8 cellular contexts compared by ENCODE assay signal in the genomic region with DNA sequence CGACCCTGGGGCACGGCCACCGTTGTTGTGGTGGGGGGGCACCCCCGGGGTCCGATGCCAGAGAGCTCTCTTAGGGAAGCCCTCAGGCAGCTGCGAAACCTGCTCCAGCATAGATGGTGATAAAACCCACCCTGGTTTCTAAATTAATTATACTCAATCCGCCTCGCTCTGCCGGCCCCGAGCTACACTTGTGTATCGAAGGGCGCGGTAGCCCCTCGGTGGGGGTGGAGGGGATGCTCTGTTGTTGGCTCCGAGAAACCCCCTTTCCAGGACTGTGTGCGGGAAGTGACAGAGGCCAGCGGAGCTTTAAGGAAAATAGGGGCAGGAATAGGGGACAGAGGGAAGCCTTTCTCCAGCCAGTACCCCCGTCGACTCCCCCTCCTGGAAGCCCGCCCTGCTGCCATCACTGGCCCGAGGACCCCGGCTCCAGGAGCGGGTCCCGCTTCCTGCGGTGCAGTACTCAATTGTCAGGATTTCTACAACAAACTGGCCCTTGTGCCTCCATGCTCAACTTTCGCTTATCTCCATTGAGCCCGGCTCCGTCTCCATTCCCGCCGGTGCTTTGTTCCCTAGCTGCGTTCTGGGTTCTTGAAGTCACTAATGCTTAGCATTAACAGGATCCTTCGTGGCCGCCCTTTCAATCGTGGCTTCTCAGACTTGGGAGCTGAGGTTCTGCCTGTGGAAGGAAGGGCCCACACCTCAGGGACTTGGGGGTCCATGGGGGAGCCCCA.
DNase-seq lines count a peak whose midpoint lies in the region; ATAC-seq and TF ChIP-seq lines count a peak whose summit lies in the region.

No MANE protein-coding gene starts in this region.

- in situ Hi-C loops in transverse colon (cut with MboI; ENCODE audit: low pct_ligation_motif_present in 1 of 4, low pct_unique_long_range_greater_than_20kb in 1 of 4, low sequenced_read_pairs in 3 of 4): no loop called here

- H3K4me3 ChIP-seq in left lung: peak overlapping the region; percentile 17 to 31
- peak overlapping the region; percentile 14 to 49 (median 33) for H3K4me3 ChIP-seq in transverse colon

- no peak for TF ChIP-seq EP300 in transverse colon (IDR thresholded peaks at IDR 0.05; ENCODE audit: low read depth)

- H3K4me3 Mint-ChIP-seq in activated CD8-positive, alpha-beta T cell treated with anti-CD3 and anti-CD28 coated beads for 36 hours: peak overlapping the region; percentile 21
- H3K4me3 Mint-ChIP-seq in activated CD8-positive, alpha-beta T cell treated with anti-CD3 and anti-CD28 coated beads, Interleukin-2, amount 10 ng/mL, durations not matched to agents 7 days and 5 days: no peak overlapping the region
- peak overlapping the region; percentile 43 to 81 (median 78) for H3K4me3 Mint-ChIP-seq in brain
- H3K4me3 Mint-ChIP-seq in natural killer cell treated with Interleukin-12 subunit alpha and Interleukin-12 subunit beta and Interleukin-15 and Interleukin-18, amount 100 ng/mL, for 72 hours: no peak overlapping the region
- no peak overlapping the region for H3K4me3 Mint-ChIP-seq in CD4-positive, alpha-beta T cell

- ATAC-seq in activated CD8-positive, alpha-beta T cell treated with anti-CD3 and anti-CD28 coated beads for 36 hours: no peak
- no peak for ATAC-seq in activated CD8-positive, alpha-beta T cell treated with anti-CD3 and anti-CD28 coated beads, Interleukin-2, amount 10 ng/mL, durations not matched to agents 7 days and 5 days
- ATAC-seq in left lung: peak; percentile 16
- ATAC-seq in natural killer cell treated with Interleukin-12 subunit alpha and Interleukin-12 subunit beta and Interleukin-15 and Interleukin-18, amount 100 ng/mL, for 72 hours: no peak
- ATAC-seq in CD4-positive, alpha-beta T cell (ENCODE audit: poor library complexity): no peak

- H3K36me3 ChIP-seq in left lung (no peaks in the 10 kb centered on the region), transverse colon (no peaks in the 10 kb centered on the region)

- peaks cover 13 to 22% of the 10 kb centered on the region in 2 donors for H3K27me3 ChIP-seq in left lung
- H3K27me3 ChIP-seq in transverse colon: no peaks in the 10 kb centered on the region
- peaks cover 12% of the 10 kb centered on the region for H3K27me3 ChIP-seq in CD4-positive, alpha-beta T cell (ENCODE audit: control insufficient read depth, insufficient read depth, low read length)

- H3K36me3 Mint-ChIP-seq in activated CD8-positive, alpha-beta T cell treated with anti-CD3 and anti-CD28 coated beads for 36 hours (ENCODE audit: low read depth): no peaks in the 10 kb centered on the region
- H3K36me3 Mint-ChIP-seq in activated CD8-positive, alpha-beta T cell treated with anti-CD3 and anti-CD28 coated beads, Interleukin-2, amount 10 ng/mL, durations not matched to agents 7 days and 5 days (ENCODE audit: low read depth): no peaks in the 10 kb centered on the region
- H3K36me3 Mint-ChIP-seq in brain: no peaks in the 10 kb centered on the region
- no peaks in the 10 kb centered on the region for H3K36me3 Mint-ChIP-seq in natural killer cell treated with Interleukin-12 subunit alpha and Interleukin-12 subunit beta and Interleukin-15 and Interleukin-18, amount 100 ng/mL, for 72 hours
- H3K36me3 Mint-ChIP-seq in CD4-positive, alpha-beta T cell (ENCODE audit: low read depth): no peaks in the 10 kb centered on the region

- POLR2A ChIA-PET in activated CD8-positive, alpha-beta T cell treated with anti-CD3 and anti-CD28 coated beads for 36 hours (lab: Charles Lee): no interaction called here
- POLR2A ChIA-PET in activated CD8-positive, alpha-beta T cell treated with anti-CD3 and anti-CD28 coated beads, Interleukin-2, amount 10 ng/mL, durations not matched to agents 7 days and 5 days (lab: Charles Lee): no interaction called here
- POLR2A ChIA-PET in CD4-positive, alpha-beta T cell (lab: Charles Lee): no interaction called here

- no peak for TF ChIP-seq CTCF in activated CD8-positive, alpha-beta T cell treated with anti-CD3 and anti-CD28 coated beads for 36 hours (IDR thresholded peaks at IDR 0.05)
- no peak for TF ChIP-seq CTCF in brain (conservative IDR thresholded peaks at IDR 0.05)
- TF ChIP-seq CTCF in left lung (IDR thresholded peaks at IDR 0.05): no peak
- TF ChIP-seq CTCF in transverse colon (IDR thresholded peaks at IDR 0.05): no peak
- no peak for TF ChIP-seq CTCF in CD4-positive, alpha-beta T cell (IDR thresholded peaks at IDR 0.05)

- TF ChIP-seq POLR2A in transverse colon (IDR thresholded peaks at IDR 0.05): no peak

- no peaks in the 10 kb centered on the region for H3K9me3 Mint-ChIP-seq in activated CD8-positive, alpha-beta T cell treated with anti-CD3 and anti-CD28 coated beads for 36 hours
- no peaks in the 10 kb centered on the region for H3K9me3 Mint-ChIP-seq in activated CD8-positive, alpha-beta T cell treated with anti-CD3 and anti-CD28 coated beads, Interleukin-2, amount 10 ng/mL, durations not matched to agents 7 days and 5 days (ENCODE audit: insufficient read depth)
- peaks cover 0 to 8% (median 2%) of the 10 kb centered on the region in 5 experiments for H3K9me3 Mint-ChIP-seq in brain
- no peaks in the 10 kb centered on the region for H3K9me3 Mint-ChIP-seq in natural killer cell treated with Interleukin-12 subunit alpha and Interleukin-12 subunit beta and Interleukin-15 and Interleukin-18, amount 100 ng/mL, for 72 hours
- H3K9me3 Mint-ChIP-seq in CD4-positive, alpha-beta T cell: no peaks in the 10 kb centered on the region

- CTCF ChIA-PET in activated CD8-positive, alpha-beta T cell treated with anti-CD3 and anti-CD28 coated beads for 36 hours (lab: Charles Lee): no interaction called here
- CTCF ChIA-PET in activated CD8-positive, alpha-beta T cell treated with anti-CD3 and anti-CD28 coated beads, Interleukin-2, amount 10 ng/mL, durations not matched to agents 7 days and 5 days (lab: Charles Lee): no interaction called here
- CTCF ChIA-PET in CD4-positive, alpha-beta T cell (lab: Charles Lee): no interaction called here

- H3K27ac Mint-ChIP-seq in activated CD8-positive, alpha-beta T cell treated with anti-CD3 and anti-CD28 coated beads for 36 hours: no peak overlapping the region
- H3K27ac Mint-ChIP-seq in activated CD8-positive, alpha-beta T cell treated with anti-CD3 and anti-CD28 coated beads, Interleukin-2, amount 10 ng/mL, durations not matched to agents 7 days and 5 days: no peak overlapping the region
- H3K27ac Mint-ChIP-seq in brain: peak overlapping the region; percentile 2 to 86 (median 76)
- no peak overlapping the region for H3K27ac Mint-ChIP-seq in natural killer cell treated with Interleukin-12 subunit alpha and Interleukin-12 subunit beta and Interleukin-15 and Interleukin-18, amount 100 ng/mL, for 72 hours
- no peak overlapping the region for H3K27ac Mint-ChIP-seq in CD4-positive, alpha-beta T cell

- H3K9me3 ChIP-seq in left lung (no peaks in the 10 kb centered on the region), transverse colon (no peaks in the 10 kb centered on the region)
- H3K9me3 ChIP-seq in CD4-positive, alpha-beta T cell (ENCODE audit: control insufficient read depth, low read length): no peaks in the 10 kb centered on the region

- peaks cover 2% of the 10 kb centered on the region for H3K4me1 Mint-ChIP-seq in activated CD8-positive, alpha-beta T cell treated with anti-CD3 and anti-CD28 coated beads for 36 hours (ENCODE audit: low read depth)
- no peaks in the 10 kb centered on the region for H3K4me1 Mint-ChIP-seq in activated CD8-positive, alpha-beta T cell treated with anti-CD3 and anti-CD28 coated beads, Interleukin-2, amount 10 ng/mL, durations not matched to agents 7 days and 5 days (ENCODE audit: low read depth)
- H3K4me1 Mint-ChIP-seq in brain: peaks cover 38% of the 10 kb centered on the region
- H3K4me1 Mint-ChIP-seq in natural killer cell treated with Interleukin-12 subunit alpha and Interleukin-12 subunit beta and Interleukin-15 and Interleukin-18, amount 100 ng/mL, for 72 hours (ENCODE audit: low read depth in 2 of 2): no peaks in the 10 kb centered on the region
- no peaks in the 10 kb centered on the region for H3K4me1 Mint-ChIP-seq in CD4-positive, alpha-beta T cell (ENCODE audit: low read depth)

- no peak for DNase-seq in activated CD8-positive, alpha-beta T cell treated with anti-CD3 and anti-CD28 coated beads for 36 hours
- no peak for DNase-seq in activated CD8-positive, alpha-beta T cell treated with anti-CD3 and anti-CD28 coated beads, Interleukin-2, amount 10 ng/mL, durations not matched to agents 7 days and 5 days
- no peak for DNase-seq in left lung
- DNase-seq in transverse colon: peak; percentile 11
- DNase-seq in HuH-7.5 (ENCODE audit: low spot score): no peak
- no peak for DNase-seq in natural killer cell treated with Interleukin-12 subunit alpha and Interleukin-12 subunit beta and Interleukin-15 and Interleukin-18, amount 100 ng/mL, for 72 hours (ENCODE audit: low spot score)
- DNase-seq in CD4-positive, alpha-beta T cell: no peak

- peaks cover 18% of the 10 kb centered on the region for H3K27me3 Mint-ChIP-seq in activated CD8-positive, alpha-beta T cell treated with anti-CD3 and anti-CD28 coated beads for 36 hours
- peaks cover 25% of the 10 kb centered on the region for H3K27me3 Mint-ChIP-seq in activated CD8-positive, alpha-beta T cell treated with anti-CD3 and anti-CD28 coated beads, Interleukin-2, amount 10 ng/mL, durations not matched to agents 7 days and 5 days (ENCODE audit: low read depth)
- peaks cover 4% of the 10 kb centered on the region for H3K27me3 Mint-ChIP-seq in brain
- peaks cover 45 to 56% of the 10 kb centered on the region in 2 donors for H3K27me3 Mint-ChIP-seq in natural killer cell treated with Interleukin-12 subunit alpha and Interleukin-12 subunit beta and Interleukin-15 and Interleukin-18, amount 100 ng/mL, for 72 hours
- peaks cover 7% of the 10 kb centered on the region for H3K27me3 Mint-ChIP-seq in CD4-positive, alpha-beta T cell

- H3K27ac ChIP-seq in left lung (peak overlapping the region in 1 of 2 donors; percentile 26), transverse colon (peak overlapping the region; percentile 53 to 72 (median 58))
- H3K27ac ChIP-seq in CD4-positive, alpha-beta T cell (ENCODE audit: low read depth, low read length): no peak overlapping the region

- 43% methylated on average over 34 of the region's 34 CpGs; no CpG with 5 or more reads in 1 of the 2 donors for WGBS in transverse colon (ENCODE audit: low coverage in 1 of 2), 2 donors

- H3K4me1 ChIP-seq in left lung: peaks cover 0 to 14% of the 10 kb centered on the region in 2 donors
- peaks cover 0 to 17% (median 11%) of the 10 kb centered on the region in 4 donors for H3K4me1 ChIP-seq in transverse colon

- intact Hi-C loops in activated CD8-positive, alpha-beta T cell treated with anti-CD3 and anti-CD28 coated beads for 36 hours (cut with micrococcal nuclease): no loop called here
- intact Hi-C loops in left lung (cut with DNase I): no loop called here
- intact Hi-C loops in transverse colon (cut with DNase I; ENCODE audit: low total_unique reads): no loop called here
- intact Hi-C loops in CD4-positive, alpha-beta T cell (cut with DNase I, micrococcal nuclease): no loop called here

Comparison
In these comparisons a context has a peak if more than half of its experiments do, and no peak if none do; other contexts are left out.
1. H3K4me3 Mint-ChIP-seq: peak in activated CD8-positive, alpha-beta T cell treated with anti-CD3 and anti-CD28 coated beads for 36 hours (single experiment) and brain (5 of 5); none in activated CD8-positive, alpha-beta T cell treated with anti-CD3 and anti-CD28 coated beads, Interleukin-2, amount 10 ng/mL, durations not matched to agents 7 days and 5 days (single experiment), natural killer cell treated with Interleukin-12 subunit alpha and Interleukin-12 subunit beta and Interleukin-15 and Interleukin-18, amount 100 ng/mL, for 72 hours (single experiment) and CD4-positive, alpha-beta T cell (single experiment).
2. H3K27ac Mint-ChIP-seq: peak in brain (5 of 5); none in activated CD8-positive, alpha-beta T cell treated with anti-CD3 and anti-CD28 coated beads for 36 hours (single experiment), activated CD8-positive, alpha-beta T cell treated with anti-CD3 and anti-CD28 coated beads, Interleukin-2, amount 10 ng/mL, durations not matched to agents 7 days and 5 days (single experiment), natural killer cell treated with Interleukin-12 subunit alpha and Interleukin-12 subunit beta and Interleukin-15 and Interleukin-18, amount 100 ng/mL, for 72 hours (0 of 2) and CD4-positive, alpha-beta T cell (single experiment).